ENCODE assay signal across 11 cellular contexts in genomic region chr12:46659032-46659703, GRCh38.
DNase-seq lines count a peak whose midpoint lies in the region; ATAC-seq and TF ChIP-seq lines count a peak whose summit lies in the region.
"Had no signal": no experiment of that assay in that cellular context is flagged by ENCODE, and none has a peak within 500 bp of the region (broad histone marks: within the 10 kb centered on the region; RNA-seq: fewer than 3 reads in every experiment).

No MANE protein-coding gene starts in this region.

- TF ChIP-seq CTCF in GM20000 (IDR thresholded peaks at IDR 0.05; ENCODE audit: extremely low read depth, missing control alignments): no peak

- no peaks in the 10 kb centered on the region for H3K36me3 Mint-ChIP-seq in activated naive CD8-positive, alpha-beta T cell treated with anti-CD3 and anti-CD28 coated beads, Interleukin-2, amount 50 U/mL, for 24 hours (ENCODE audit: low read depth)

- no peak overlapping the region for H3K4me3 Mint-ChIP-seq in activated naive CD8-positive, alpha-beta T cell treated with anti-CD3 and anti-CD28 coated beads, Interleukin-2, amount 50 U/mL, for 24 hours

- DNase-seq in EL: peak; percentile 25
- no peak for DNase-seq in activated naive CD8-positive, alpha-beta T cell treated with anti-CD3 and anti-CD28 coated beads, Interleukin-2, amount 50 U/mL, for 24 hours
- no peak for DNase-seq in left cardiac atrium
- DNase-seq in sciatic nerve (ENCODE audit: low spot score): no peak
- DNase-seq in NOMO-1 treated with dmso at 0.1 percent for 144 hours (lab: John Stamatoyannopoulos, UW; ENCODE audit: unreplicated experiment): no peak
- no peak for DNase-seq in left lobe of liver (ENCODE audit: low spot score)
- DNase-seq in GM20000 (ENCODE audit: low spot score): no peak
- DNase-seq: NCI-H146, RPMI8226 had no signal

- peak overlapping the region; percentile 25 for H3K27ac Mint-ChIP-seq in activated naive CD8-positive, alpha-beta T cell treated with anti-CD3 and anti-CD28 coated beads, Interleukin-2, amount 50 U/mL, for 24 hours

- no peaks in the 10 kb centered on the region for H3K9me3 Mint-ChIP-seq in activated naive CD8-positive, alpha-beta T cell treated with anti-CD3 and anti-CD28 coated beads, Interleukin-2, amount 50 U/mL, for 24 hours

- no peak for ATAC-seq in activated naive CD8-positive, alpha-beta T cell treated with anti-CD3 and anti-CD28 coated beads, Interleukin-2, amount 50 U/mL, for 24 hours
- ATAC-seq in left cardiac atrium (peak; percentile 16 to 21), sciatic nerve (peak; percentile 78), left lobe of liver (no peak), GM19397 (IDR thresholded peaks at IDR 0.05; ENCODE audit: unreplicated experiment) (no peak)
- ATAC-seq: HCT116 had no signal

- H3K27me3 Mint-ChIP-seq in activated naive CD8-positive, alpha-beta T cell treated with anti-CD3 and anti-CD28 coated beads, Interleukin-2, amount 50 U/mL, for 24 hours: no peaks in the 10 kb centered on the region

- intact Hi-C loops in left cardiac atrium (cut with DNase I): loop anchor here (2.0 to 10.0 kb wide), 3 partner anchors 100 to 284 kb away; partner anchors contain the start of gene SLC38A2 (in 1 of the 2)
- intact Hi-C loops in sciatic nerve (cut with DNase I): no loop called here

- peaks cover 27% of the 10 kb centered on the region for H3K4me1 Mint-ChIP-seq in activated naive CD8-positive, alpha-beta T cell treated with anti-CD3 and anti-CD28 coated beads, Interleukin-2, amount 50 U/mL, for 24 hours

Comparison
In these comparisons a context has a peak if more than half of its experiments do, and no peak if none do; other contexts are left out.
1. ATAC-seq: peak in left cardiac atrium (2 of 2) and sciatic nerve (single experiment); none in activated naive CD8-positive, alpha-beta T cell treated with anti-CD3 and anti-CD28 coated beads, Interleukin-2, amount 50 U/mL, for 24 hours (single experiment), left lobe of liver (single experiment) and GM19397 (single experiment).